In genomic region chr21:20201323-20201722, GRCh38 we compare ENCODE assay signal across 1 cellular context.
DNase-seq lines count a peak whose midpoint lies in the region; ATAC-seq, FAIRE-seq and TF ChIP-seq lines count a peak whose summit lies in the region.
"Not testable (repeated sequence)": the region's sequence is repeated elsewhere in the genome, so short reads cannot be mapped to it uniquely, and the experiment has no call there.

No MANE protein-coding gene starts in this region.

- DNase-seq in HepG2 (ENCODE audit: low spot score) = not testable (repeated sequence)

- H4K20me1 ChIP-seq in HepG2 (ENCODE audit: insufficient read depth, low read length) = not testable (repeated sequence)

- BruUV-seq in HepG2 (replicated peaks; lab: Mats Ljungman, UMichigan) = not testable (repeated sequence)

- in situ Hi-C loops in HepG2 (cut with HindIII; ENCODE audit: extremely low pct_ligation_motif_present, low pct_unique_long_range_greater_than_20kb) = not testable (repeated sequence)

- not testable (repeated sequence) for TF ChIP-seq POLR2A in HepG2 (IDR thresholded peaks at IDR 0.05; ENCODE audit: insufficient read depth in 1 of 2, low read depth in 2 of 2, low read length in 2 of 2)

- TF ChIP-seq EP300 in HepG2 (IDR thresholded peaks at IDR 0.05; ENCODE audit: low read depth in 2 of 2, low read length in 2 of 2); HepG2 (CRISPR knock-in tag; IDR thresholded peaks at IDR 0.05; ENCODE audit: borderline replicate concordance): not testable (repeated sequence)

- peaks cover 64% of the 10 kb centered on the region for H3K9me3 ChIP-seq in HepG2 (ENCODE audit: low read length)

- 5% methylated on average over 3 of the region's 4 CpGs for WGBS in HepG2 (ENCODE audit: low lambda C conversion rate)

- H3K36me3 ChIP-seq in HepG2 (replicated peaks in 1 of 2; ENCODE audit: control insufficient read depth in 1 of 2, insufficient read depth in 2 of 2, low read length in 2 of 2) = not testable (repeated sequence)

- not testable (repeated sequence) for H3K4me3 ChIP-seq in HepG2 (replicated peaks in 1 of 3; ENCODE audit: insufficient read depth in 1 of 3, low read depth in 2 of 3, low read length in 3 of 3)

- not testable (repeated sequence) for TF ChIP-seq RAD21 in HepG2 (CRISPR knock-in tag; IDR thresholded peaks at IDR 0.05)

- TF ChIP-seq CTCF in HepG2 (CRISPR knock-in tag; IDR thresholded peaks at IDR 0.05) = not testable (repeated sequence)

- not testable (repeated sequence) for H2AFZ ChIP-seq in HepG2 (ENCODE audit: low read length)

- FAIRE-seq in HepG2 (lab: Jason Lieb, UNC) = not testable (repeated sequence)

- H3K27me3 ChIP-seq in HepG2 (ENCODE audit: control insufficient read depth in 1 of 2, insufficient read depth in 2 of 2, low read length in 2 of 2) = not testable (repeated sequence)

- POLR2A ChIA-PET in HepG2 (lab: Yijun Ruan, JAX) = not testable (repeated sequence)

- not testable (repeated sequence) for H3K27ac ChIP-seq in HepG2 (ENCODE audit: extremely low read length, insufficient read depth, low read length)

- not testable (repeated sequence) for H3K4me2 ChIP-seq in HepG2 (ENCODE audit: low read depth, low read length)

- not testable (repeated sequence) for H3K79me2 ChIP-seq in HepG2 (ENCODE audit: insufficient read depth, low read length)

- H3K4me1 ChIP-seq in HepG2 (ENCODE audit: insufficient read depth, low read length) = not testable (repeated sequence)

- H3K9ac ChIP-seq in HepG2 (ENCODE audit: insufficient read depth, low read depth, low read length) = not testable (repeated sequence)

- intact Hi-C loops in HepG2 (cut with micrococcal nuclease; ENCODE audit: unreplicated experiment) = not testable (repeated sequence)

- not testable (repeated sequence) for ATAC-seq in HepG2

- CTCF ChIA-PET in HepG2 (lab: Yijun Ruan, JAX; ENCODE audit: low intra/inter-chr PET ratio, low total read pairs) = not testable (repeated sequence)

TF ChIP-seq in HepG2, 621 proteins besides CTCF, POLR2A, EP300 and RAD21:
- peak; percentile 68 for TF ChIP-seq CREB1 (IDR thresholded peaks at IDR 0.05)
- not testable (repeated sequence) for TF ChIP-seq CREB1, ATF7 (CRISPR knock-in tag; IDR thresholded peaks at IDR 0.05)
- peak; percentile 52 for TF ChIP-seq ATF7 (IDR thresholded peaks at IDR 0.05)
